In the genomic region with DNA sequence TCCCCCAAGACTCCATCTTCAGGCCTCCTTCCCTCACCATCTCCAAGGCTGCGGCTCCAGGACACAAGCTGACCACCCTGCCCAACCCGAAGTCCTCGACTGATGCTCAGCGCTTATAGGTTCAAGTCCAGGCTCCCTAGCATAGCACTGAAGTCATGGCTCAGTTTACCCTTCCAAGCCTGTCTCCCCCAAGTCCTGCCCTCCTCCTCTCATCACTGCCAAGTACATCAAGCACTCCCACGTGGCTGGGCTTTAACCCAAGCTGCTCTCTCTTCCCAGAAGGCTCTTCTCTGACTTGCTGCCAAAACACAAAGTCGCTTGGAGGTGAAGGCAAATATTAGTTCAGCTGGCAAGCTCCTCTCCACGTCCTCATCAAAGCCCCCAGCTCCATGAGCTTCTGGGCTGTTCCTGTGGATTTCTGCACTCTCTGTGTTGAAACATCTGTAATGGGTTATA, we compare ENCODE assay signal across 1 cellular context.
TF ChIP-seq lines count a peak whose summit lies in the region.

No MANE protein-coding gene starts in this region.

TF ChIP-seq in K562, 482 proteins besides CTCF, POLR2A, EP300 and RAD21 (continued from another document):
- TF ChIP-seq, protein P1, sequence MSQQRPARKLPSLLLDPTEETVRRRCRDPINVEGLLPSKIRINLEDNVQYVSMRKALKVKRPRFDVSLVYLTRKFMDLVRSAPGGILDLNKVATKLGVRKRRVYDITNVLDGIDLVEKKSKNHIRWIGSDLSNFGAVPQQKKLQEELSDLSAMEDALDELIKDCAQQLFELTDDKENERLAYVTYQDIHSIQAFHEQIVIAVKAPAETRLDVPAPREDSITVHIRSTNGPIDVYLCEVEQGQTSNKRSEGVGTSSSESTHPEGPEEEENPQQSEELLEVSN (IDR thresholded peaks at IDR 0.05; ENCODE audit: borderline replicate concordance in 1 of 2, extremely low read depth in 1 of 2, insufficient read depth in 1 of 2, insufficient read length in 1 of 2, low read depth in 1 of 2, low read length in 1 of 2, poor library complexity in 1 of 2, severe bottlenecking in 1 of 2) = peak in 1 of 2 experiments; percentile 23
- peak; percentile 47; the same call in 1 of the 2 replicates for TF ChIP-seq NFIC (IDR thresholded peaks at IDR 0.05)
- TF ChIP-seq L3MBTL2 (IDR thresholded peaks at IDR 0.05) = peak; percentile 53
TF ChIP-seq in K562: peak in this region for 4.
